12 cellular contexts compared by ENCODE assay signal in the genomic region with DNA sequence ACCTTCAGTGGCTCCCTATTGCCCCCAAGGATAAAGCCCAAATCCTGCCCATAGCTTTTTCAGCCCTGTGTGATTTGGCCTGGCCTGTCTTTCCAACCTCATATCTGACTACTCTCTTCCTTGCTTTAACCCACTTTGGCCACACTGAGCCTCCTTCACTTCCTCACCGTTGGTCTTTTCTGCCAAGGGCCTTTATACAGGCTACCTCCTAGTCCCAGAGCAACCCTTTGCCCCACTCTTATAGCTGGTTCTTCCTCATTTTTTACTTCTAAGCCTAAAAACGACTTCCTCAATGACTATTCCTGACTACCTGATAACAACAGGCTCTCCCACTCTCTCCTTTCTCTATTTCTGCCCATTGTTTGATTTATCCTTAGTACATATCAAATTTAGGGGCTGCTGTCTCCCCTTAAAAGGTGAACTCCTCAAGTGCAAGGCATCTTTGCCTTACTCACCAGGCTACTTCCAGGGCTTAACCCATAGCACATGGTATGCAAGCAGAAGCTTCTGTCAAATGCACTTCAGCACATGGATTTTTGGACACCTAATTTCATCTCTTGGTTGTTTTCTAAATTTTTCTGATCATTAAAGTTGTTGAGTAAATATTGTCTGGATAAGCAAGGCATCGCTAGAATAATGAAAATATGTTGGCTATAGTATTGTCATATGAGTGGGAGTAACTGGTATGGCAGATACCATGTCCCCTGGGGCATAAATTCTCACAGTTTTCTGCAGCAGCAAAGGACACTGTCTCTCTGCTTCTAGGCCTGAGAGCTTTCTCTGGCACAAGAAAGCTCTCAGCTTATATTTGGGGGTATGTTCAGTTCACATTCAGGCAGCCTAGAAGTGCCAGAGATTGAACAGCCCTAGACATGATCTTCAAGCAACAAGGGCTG.
"Had no signal": no experiment of that assay in that cellular context is flagged by ENCODE, and none has a peak within 500 bp of the region (broad histone marks: within the 10 kb centered on the region; RNA-seq: fewer than 3 reads in every experiment).

No MANE protein-coding gene starts in this region.

- H3K4me1 Mint-ChIP-seq: activated CD4-positive, alpha-beta memory T cell treated with anti-CD3 and anti-CD28 coated beads, Interleukin-2, amount 10 ng/mL, durations not matched to agents 7 days and 5 days; activated naive CD8-positive, alpha-beta T cell treated with anti-CD3 and anti-CD28 coated beads, Interleukin-2, amount 10 ng/mL, durations not matched to agents 7 days and 5 days; memory B cell; nephron had no signal

- H3K4me3 Mint-ChIP-seq: activated CD4-positive, alpha-beta memory T cell treated with anti-CD3 and anti-CD28 coated beads, Interleukin-2, amount 10 ng/mL, durations not matched to agents 7 days and 5 days; activated naive CD8-positive, alpha-beta T cell treated with anti-CD3 and anti-CD28 coated beads, Interleukin-2, amount 10 ng/mL, durations not matched to agents 7 days and 5 days; memory B cell; nephron; stimulated activated naive CD8-positive, alpha-beta T cell treated with anti-CD3 and anti-CD28 coated beads, Interleukin-15, Interleukin-2, amounts not matched to agents 100 ng/mL and 50 ng/mL, for 24 hours had no signal

- H3K27ac Mint-ChIP-seq: activated CD4-positive, alpha-beta memory T cell treated with anti-CD3 and anti-CD28 coated beads, Interleukin-2, amount 10 ng/mL, durations not matched to agents 7 days and 5 days; activated naive CD8-positive, alpha-beta T cell treated with anti-CD3 and anti-CD28 coated beads, Interleukin-2, amount 10 ng/mL, durations not matched to agents 7 days and 5 days; memory B cell; nephron; stimulated activated naive CD8-positive, alpha-beta T cell treated with anti-CD3 and anti-CD28 coated beads, Interleukin-15, Interleukin-2, amounts not matched to agents 100 ng/mL and 50 ng/mL, for 24 hours had no signal

- H3K27ac ChIP-seq: esophagus muscularis mucosa, testis had no signal

- H3K9me3 ChIP-seq: esophagus muscularis mucosa, testis had no signal

- H3K36me3 ChIP-seq: esophagus muscularis mucosa had no signal

- H3K9me3 Mint-ChIP-seq: activated CD4-positive, alpha-beta memory T cell treated with anti-CD3 and anti-CD28 coated beads, Interleukin-2, amount 10 ng/mL, durations not matched to agents 7 days and 5 days; activated naive CD8-positive, alpha-beta T cell treated with anti-CD3 and anti-CD28 coated beads, Interleukin-2, amount 10 ng/mL, durations not matched to agents 7 days and 5 days; memory B cell; nephron; stimulated activated naive CD8-positive, alpha-beta T cell treated with anti-CD3 and anti-CD28 coated beads, Interleukin-15, Interleukin-2, amounts not matched to agents 100 ng/mL and 50 ng/mL, for 24 hours had no signal

- DNase-seq: activated CD4-positive, alpha-beta memory T cell treated with anti-CD3 and anti-CD28 coated beads, Interleukin-2, amount 10 ng/mL, durations not matched to agents 7 days and 5 days; activated gamma-delta T cell treated with Interleukin-2 at 50 U/mL for 16 hours; activated naive CD8-positive, alpha-beta T cell treated with anti-CD3 and anti-CD28 coated beads, Interleukin-2, amount 10 ng/mL, durations not matched to agents 7 days and 5 days; activated T-cell treated with anti-CD3 and anti-CD28 coated beads, Interleukin-2, amount 50 U/mL, for 48 hours; aorta; left colon; stimulated activated CD4-positive, alpha-beta T cell treated with anti-CD3 and anti-CD28 coated beads, Interleukin-4, amount 100 ng/mL, for 1 hour; testis had no signal

- H3K4me1 ChIP-seq: esophagus muscularis mucosa, testis had no signal

- H3K27me3 ChIP-seq: testis had no signal

- H3K36me3 Mint-ChIP-seq: activated naive CD8-positive, alpha-beta T cell treated with anti-CD3 and anti-CD28 coated beads, Interleukin-2, amount 10 ng/mL, durations not matched to agents 7 days and 5 days; memory B cell had no signal

- H3K27me3 Mint-ChIP-seq: activated CD4-positive, alpha-beta memory T cell treated with anti-CD3 and anti-CD28 coated beads, Interleukin-2, amount 10 ng/mL, durations not matched to agents 7 days and 5 days had no signal

- H3K4me3 ChIP-seq: esophagus muscularis mucosa, testis had no signal
